17 cellular contexts compared by ENCODE assay signal in genomic region chr18:13643261-13643671, GRCh38.
DNase-seq lines count a peak whose midpoint lies in the region; ATAC-seq and TF ChIP-seq lines count a peak whose summit lies in the region.
"Had no signal": no experiment of that assay in that cellular context is flagged by ENCODE, and none has a peak within 500 bp of the region (broad histone marks: within the 10 kb centered on the region; RNA-seq: fewer than 3 reads in every experiment).

No MANE protein-coding gene starts in this region.

- intact Hi-C loops in esophagus muscularis mucosa (cut with DNase I) = no loop called here

- H3K4me3 Mint-ChIP-seq in endodermal cell (no peak overlapping the region), osteocyte (ENCODE audit: unreplicated experiment) (no peak overlapping the region)
- no peak overlapping the region for H3K4me3 Mint-ChIP-seq in stimulated activated memory B cell treated with anti-CD40 and anti-IgM and Interleukin-4, amounts not matched to agents 10 μg/mL and 1 μg/mL and 100 μg/mL, for 72 hours
- H3K4me3 Mint-ChIP-seq: CD4-positive, CD25-positive, alpha-beta regulatory T cell; CD8-positive, alpha-beta T cell; HFFc6 had no signal

- TF ChIP-seq CTCF in GM20000 (IDR thresholded peaks at IDR 0.05; ENCODE audit: extremely low read depth, missing control alignments) (no peak), endodermal cell (conservative IDR thresholded peaks at IDR 0.05) (no peak), osteocyte (IDR thresholded peaks at IDR 0.05) (no peak), esophagus muscularis mucosa (IDR thresholded peaks at IDR 0.05) (no peak), foreskin keratinocyte (conservative IDR thresholded peaks at IDR 0.05) (no peak)

- 83 to 87% methylated on average over 1 to 7 of the region's 16 CpGs for WGBS in endodermal cell (ENCODE audit: insufficient coverage in 1 of 2, insufficient read length in 1 of 2), 2 experiments
- whole genome bisulfite sequencing in esophagus muscularis mucosa = 79% methylated on average over 16 of the region's 16 CpGs

- H3K36me3 Mint-ChIP-seq in endodermal cell (ENCODE audit: low read depth) (no peaks in the 10 kb centered on the region), osteocyte (ENCODE audit: unreplicated experiment) (no peaks in the 10 kb centered on the region)
- peaks cover 34% of the 10 kb centered on the region for H3K36me3 Mint-ChIP-seq in stimulated activated memory B cell treated with anti-CD40 and anti-IgM and Interleukin-4, amounts not matched to agents 10 μg/mL and 1 μg/mL and 100 μg/mL, for 72 hours

- H3K4me1 Mint-ChIP-seq in endodermal cell = no peaks in the 10 kb centered on the region
- H3K4me1 Mint-ChIP-seq in osteocyte (ENCODE audit: unreplicated experiment) = no peaks in the 10 kb centered on the region
- H3K4me1 Mint-ChIP-seq in stimulated activated memory B cell treated with anti-CD40 and anti-IgM and Interleukin-4, amounts not matched to agents 10 μg/mL and 1 μg/mL and 100 μg/mL, for 72 hours = no peaks in the 10 kb centered on the region

- H3K9me3 Mint-ChIP-seq in endodermal cell (no peaks in the 10 kb centered on the region), osteocyte (ENCODE audit: unreplicated experiment) (peaks cover 7% of the 10 kb centered on the region)
- peaks cover 3% of the 10 kb centered on the region for H3K9me3 Mint-ChIP-seq in stimulated activated memory B cell treated with anti-CD40 and anti-IgM and Interleukin-4, amounts not matched to agents 10 μg/mL and 1 μg/mL and 100 μg/mL, for 72 hours
- H3K9me3 Mint-ChIP-seq: CD8-positive, alpha-beta T cell had no signal

- TF ChIP-seq EP300 in esophagus muscularis mucosa (IDR thresholded peaks at IDR 0.05) = no peak

- ATAC-seq in stimulated activated memory B cell treated with anti-CD40 and anti-IgM and Interleukin-4, amounts not matched to agents 10 μg/mL and 1 μg/mL and 100 μg/mL, for 72 hours = peak; percentile 44
- ATAC-seq in foreskin keratinocyte = no peak
- ATAC-seq: CD8-positive, alpha-beta T cell had no signal

- no peak for TF ChIP-seq POLR2A in esophagus muscularis mucosa (IDR thresholded peaks at IDR 0.05; ENCODE audit: low read depth)

- H3K27ac Mint-ChIP-seq in endodermal cell = no peak overlapping the region
- H3K27ac Mint-ChIP-seq in osteocyte (ENCODE audit: unreplicated experiment) = no peak overlapping the region
- no peak overlapping the region for H3K27ac Mint-ChIP-seq in stimulated activated memory B cell treated with anti-CD40 and anti-IgM and Interleukin-4, amounts not matched to agents 10 μg/mL and 1 μg/mL and 100 μg/mL, for 72 hours
- H3K27ac Mint-ChIP-seq: CD4-positive, CD25-positive, alpha-beta regulatory T cell; CD8-positive, alpha-beta T cell; HFFc6 had no signal

- peaks cover 5% of the 10 kb centered on the region for H3K27me3 ChIP-seq in endodermal cell (ENCODE audit: control insufficient read depth, insufficient read depth, low read length, poor library complexity, severe bottlenecking)
- no peaks in the 10 kb centered on the region for H3K27me3 ChIP-seq in esophagus muscularis mucosa
- peaks cover 23% of the 10 kb centered on the region for H3K27me3 ChIP-seq in foreskin keratinocyte

- H3K4me3 ChIP-seq in endodermal cell (ENCODE audit: low read length) (no peak overlapping the region), esophagus muscularis mucosa (no peak overlapping the region)
- H3K4me3 ChIP-seq: GM23248, HAP-1 had no signal

- no peaks in the 10 kb centered on the region for H3K4me1 ChIP-seq in endodermal cell (ENCODE audit: control insufficient read depth, insufficient read depth, low read length)
- H3K4me1 ChIP-seq in esophagus muscularis mucosa = peaks cover 13 to 23% (median 17%) of the 10 kb centered on the region in 4 donors
- no peaks in the 10 kb centered on the region for H3K4me1 ChIP-seq in foreskin keratinocyte
- H3K4me1 ChIP-seq: Caco-2, HAP-1 had no signal

- DNase-seq in GM20000 (ENCODE audit: low spot score) = peak; percentile 25
- peak; percentile 16 for DNase-seq in endodermal cell
- peak; percentile 62 for DNase-seq in osteocyte (ENCODE audit: extremely low spot score, unreplicated experiment)
- no peak for DNase-seq in SKM-1 (lab: John Stamatoyannopoulos, UW; ENCODE audit: unreplicated experiment)
- no peak for DNase-seq in H4 (ENCODE audit: low spot score)
- no peak for DNase-seq in esophagus muscularis mucosa (ENCODE audit: extremely low spot score)
- no peak for DNase-seq in foreskin keratinocyte
- DNase-seq: C1 segment of cervical spinal cord; Caco-2; CD4-positive, CD25-positive, alpha-beta regulatory T cell; CD8-positive, alpha-beta T cell; DMS53; DMS79 treated with DMSO at 0.1 percent for 48 hours; GM23248; HFFc6 had no signal

- H3K27ac ChIP-seq in endodermal cell (ENCODE audit: low read depth, low read length) (no peak overlapping the region), esophagus muscularis mucosa (replicated peaks in 1 of 4) (no peak overlapping the region), foreskin keratinocyte (no peak overlapping the region)
- H3K27ac ChIP-seq: GM23248 had no signal

- H3K9me3 ChIP-seq in endodermal cell (ENCODE audit: control insufficient read depth, low read length) (no peaks in the 10 kb centered on the region), esophagus muscularis mucosa (no peaks in the 10 kb centered on the region)
- H3K9me3 ChIP-seq: Caco-2, HAP-1 had no signal

- peaks cover 42% of the 10 kb centered on the region for H3K27me3 Mint-ChIP-seq in endodermal cell (ENCODE audit: insufficient read depth)
- H3K27me3 Mint-ChIP-seq in osteocyte (ENCODE audit: unreplicated experiment) = no peaks in the 10 kb centered on the region
- no peaks in the 10 kb centered on the region for H3K27me3 Mint-ChIP-seq in stimulated activated memory B cell treated with anti-CD40 and anti-IgM and Interleukin-4, amounts not matched to agents 10 μg/mL and 1 μg/mL and 100 μg/mL, for 72 hours
- H3K27me3 Mint-ChIP-seq: CD4-positive, CD25-positive, alpha-beta regulatory T cell had no signal

- H3K36me3 ChIP-seq in endodermal cell (ENCODE audit: control insufficient read depth, insufficient read depth, low read length) = no peaks in the 10 kb centered on the region
- peaks cover 7 to 34% (median 17%) of the 10 kb centered on the region in 4 donors for H3K36me3 ChIP-seq in esophagus muscularis mucosa
- H3K36me3 ChIP-seq: HAP-1 had no signal

- no peak overlapping the region for H3K9ac ChIP-seq in endodermal cell (ENCODE audit: extremely low read depth, low read length, poor library complexity, severe bottlenecking)
- H3K9ac ChIP-seq: GM23248 had no signal

Comparison
In these comparisons a context has a peak if more than half of its experiments do, and no peak if none do; other contexts are left out.
1. DNase-seq: peak in GM20000 (single experiment), endodermal cell (single experiment) and osteocyte (single experiment); none in SKM-1 (single experiment), H4 (single experiment), esophagus muscularis mucosa (single experiment) and foreskin keratinocyte (0 of 2).